13 cellular contexts compared by ENCODE assay signal in the genomic region with DNA sequence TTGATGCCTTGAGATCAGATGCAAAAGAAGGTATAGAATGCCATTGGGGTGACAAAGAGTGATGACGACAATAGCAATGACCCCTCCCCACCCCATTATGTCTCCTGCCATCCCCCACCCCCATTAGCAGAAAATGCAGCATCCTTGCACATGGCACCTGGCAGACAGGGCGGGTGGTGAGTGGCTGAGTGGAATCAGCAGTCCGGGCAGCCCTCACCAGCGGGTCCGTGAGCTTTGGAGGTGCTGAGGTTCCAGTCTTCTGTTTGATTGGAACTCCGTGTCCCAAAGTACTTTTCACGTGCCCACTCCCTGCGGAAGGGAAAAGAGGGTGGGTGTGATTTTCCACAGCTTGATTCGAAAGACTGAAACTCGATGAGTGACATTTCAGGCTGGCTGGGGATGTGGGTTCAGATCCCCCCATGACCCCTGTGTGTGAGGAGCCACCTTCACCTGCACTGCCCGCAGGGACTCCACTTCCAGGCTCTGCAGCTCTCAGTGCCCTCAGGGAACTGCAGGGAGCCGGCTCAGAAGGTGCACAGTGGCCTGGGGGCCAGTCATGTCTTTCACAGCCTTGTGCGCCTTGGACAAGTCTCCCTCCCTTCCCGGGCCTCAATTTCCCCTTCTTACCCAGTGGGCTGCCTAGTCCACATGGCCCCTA.
DNase-seq lines count a peak whose midpoint lies in the region; ATAC-seq and TF ChIP-seq lines count a peak whose summit lies in the region.
"Had no signal": no experiment of that assay in that cellular context is flagged by ENCODE, and none has a peak within 500 bp of the region (broad histone marks: within the 10 kb centered on the region; RNA-seq: fewer than 3 reads in every experiment).

No MANE protein-coding gene starts in this region.

- intact Hi-C loops in mammary epithelial cell (cut with micrococcal nuclease), result no loop called here
- intact Hi-C loops in CD4-positive, alpha-beta memory T cell (cut with micrococcal nuclease), result no loop called here

- H3K9me3 Mint-ChIP-seq in CD4-positive, alpha-beta memory T cell, result peaks cover 0 to 1% (median 0%) of the 10 kb centered on the region in 8 donors
- H3K9me3 Mint-ChIP-seq: activated CD4-positive, alpha-beta memory T cell treated with anti-CD3 and anti-CD28 coated beads, Interleukin-2, amount 10 ng/mL, durations not matched to agents 7 days and 5 days; T-helper 1 cell treated with Interleukin-12 subunit alpha and Interleukin-12 subunit beta and Interleukin-4 antibody, amounts not matched to agents 30 μg/mL and 1 μg/mL, for 36 hours had no signal

- peaks cover 0 to 4% (median 0%) of the 10 kb centered on the region in 4 donors for H3K4me1 Mint-ChIP-seq in CD4-positive, alpha-beta memory T cell
- H3K4me1 Mint-ChIP-seq: activated CD4-positive, alpha-beta memory T cell treated with anti-CD3 and anti-CD28 coated beads, Interleukin-2, amount 10 ng/mL, durations not matched to agents 7 days and 5 days had no signal

- no peaks in the 10 kb centered on the region for H3K36me3 ChIP-seq in GM23248 (ENCODE audit: low read depth)
- H3K36me3 ChIP-seq in mammary epithelial cell (ENCODE audit: insufficient read depth, low read length), result no peaks in the 10 kb centered on the region
- H3K36me3 ChIP-seq in kidney epithelial cell (ENCODE audit: control insufficient read depth, insufficient read depth, low read length), result no peaks in the 10 kb centered on the region
- no peaks in the 10 kb centered on the region for H3K36me3 ChIP-seq in skeletal muscle satellite cell (ENCODE audit: insufficient read depth, low read length)
- H3K36me3 ChIP-seq in CD4-positive, alpha-beta memory T cell (ENCODE audit: insufficient read depth, low read length), result no peaks in the 10 kb centered on the region
- H3K36me3 ChIP-seq: BLaER1 had no signal

- no peaks in the 10 kb centered on the region for H3K36me3 Mint-ChIP-seq in CD4-positive, alpha-beta memory T cell

- in situ Hi-C loops in GM23248 (cut with MboI) (no loop called here), mammary epithelial cell (cut with MboI; ENCODE audit: low sequenced_read_pairs in 2 of 2) (no loop called here)

- H2AFZ ChIP-seq in GM23248 (peak overlapping the region; percentile 68), mammary epithelial cell (ENCODE audit: low read depth, low read length) (no peak overlapping the region)

- no peaks in the 10 kb centered on the region for H3K9me2 ChIP-seq in GM23248 (ENCODE audit: insufficient read depth)

- peak overlapping the region; percentile 86 for H3K27ac ChIP-seq in GM23248
- no peak overlapping the region for H3K27ac ChIP-seq in mammary epithelial cell (ENCODE audit: insufficient read depth, low read depth, low read length)
- H3K27ac ChIP-seq in CD4-positive, alpha-beta memory T cell (ENCODE audit: low read depth, low read length), result no peak overlapping the region
- H3K27ac ChIP-seq: BLaER1 had no signal

- peak overlapping the region; percentile 74 for H3K4me3 ChIP-seq in GM23248
- no peak overlapping the region for H3K4me3 ChIP-seq in mammary epithelial cell (replicated peaks in 1 of 3; ENCODE audit: insufficient read depth in 1 of 3, low read depth in 2 of 3, low read length in 3 of 3)
- peak overlapping the region; percentile 4 for H3K4me3 ChIP-seq in kidney epithelial cell (ENCODE audit: low read depth, low read length)
- peak overlapping the region; percentile 70 for H3K4me3 ChIP-seq in skeletal muscle satellite cell (ENCODE audit: low read length)
- H3K4me3 ChIP-seq in CD4-positive, alpha-beta memory T cell (ENCODE audit: low read length in 2 of 2), result no peak overlapping the region
- H3K4me3 ChIP-seq: BLaER1 had no signal

- no peak for TF ChIP-seq CTCF in mammary epithelial cell (conservative IDR thresholded peaks at IDR 0.05 in 1 of 2, IDR thresholded peaks at IDR 0.05 in 1 of 2; ENCODE audit: extremely low read depth in 1 of 2, insufficient read depth in 1 of 2, low read depth in 1 of 2, low read length in 2 of 2)
- no peak for TF ChIP-seq CTCF in kidney epithelial cell (IDR thresholded peaks at IDR 0.05; ENCODE audit: insufficient read depth, low read length, poor library complexity, severe bottlenecking)

- H3K27me3 ChIP-seq in GM23248 (replicated peaks; ENCODE audit: insufficient read depth), result no peaks in the 10 kb centered on the region
- peaks cover 8% of the 10 kb centered on the region for H3K27me3 ChIP-seq in mammary epithelial cell (ENCODE audit: insufficient read depth, low read length)
- H3K27me3 ChIP-seq in kidney epithelial cell (ENCODE audit: control insufficient read depth, insufficient read depth, low read length), result no peaks in the 10 kb centered on the region
- H3K27me3 ChIP-seq in skeletal muscle satellite cell (ENCODE audit: control insufficient read depth, insufficient read depth, low read length), result no peaks in the 10 kb centered on the region
- no peaks in the 10 kb centered on the region for H3K27me3 ChIP-seq in CD4-positive, alpha-beta memory T cell (ENCODE audit: insufficient read depth, low read length)

- dilution Hi-C loops in mammary epithelial cell (cut with HindIII; ENCODE audit: low sequenced_read_pairs), result no loop called here

- H3K9ac ChIP-seq in GM23248 (peak overlapping the region; percentile 87), mammary epithelial cell (ENCODE audit: insufficient read depth, low read length) (no peak overlapping the region), skeletal muscle satellite cell (ENCODE audit: low read depth, low read length) (peak overlapping the region; percentile 77)
- H3K9ac ChIP-seq: BLaER1 had no signal

- H3K4me2 ChIP-seq in GM23248 (ENCODE audit: unreplicated experiment) (peak overlapping the region; percentile 87), mammary epithelial cell (ENCODE audit: insufficient read depth, low read depth, low read length) (peak overlapping the region; percentile 79), skeletal muscle satellite cell (ENCODE audit: low read length) (peak overlapping the region; percentile 92)
- H3K4me2 ChIP-seq: BLaER1 had no signal

- H3K27me3 Mint-ChIP-seq in CD4-positive, alpha-beta memory T cell, result peaks cover 21 to 28% of the 10 kb centered on the region in 2 donors

- POLR2A ChIA-PET in CD4-positive, alpha-beta memory T cell (lab: Charles Lee; ENCODE audit: partially characterized antibody), result no interaction called here

- no peak overlapping the region for H3K27ac Mint-ChIP-seq in CD4-positive, alpha-beta memory T cell
- H3K27ac Mint-ChIP-seq: activated CD4-positive, alpha-beta memory T cell treated with anti-CD3 and anti-CD28 coated beads, Interleukin-2, amount 10 ng/mL, durations not matched to agents 7 days and 5 days; T-helper 1 cell treated with Interleukin-12 subunit alpha and Interleukin-12 subunit beta and Interleukin-4 antibody, amounts not matched to agents 30 μg/mL and 1 μg/mL, for 36 hours had no signal

- peaks cover 39% of the 10 kb centered on the region for H3K4me1 ChIP-seq in GM23248 (ENCODE audit: insufficient read depth)
- H3K4me1 ChIP-seq in mammary epithelial cell (ENCODE audit: insufficient read depth, low read length), result peaks cover 10% of the 10 kb centered on the region
- H3K4me1 ChIP-seq in skeletal muscle satellite cell (ENCODE audit: control insufficient read depth, insufficient read depth, low read length), result peaks cover 60% of the 10 kb centered on the region
- no peaks in the 10 kb centered on the region for H3K4me1 ChIP-seq in CD4-positive, alpha-beta memory T cell (ENCODE audit: insufficient read depth, low read length)
- H3K4me1 ChIP-seq: BLaER1 had no signal

- H3K79me2 ChIP-seq in GM23248 (ENCODE audit: insufficient read depth) (peaks cover 81% of the 10 kb centered on the region), mammary epithelial cell (ENCODE audit: insufficient read depth, low read length) (no peaks in the 10 kb centered on the region)

- DNase-seq in GM23248 (peak; percentile 14), mammary epithelial cell (no peak), kidney epithelial cell (ENCODE audit: low read depth) (no peak), iPS-NIHi11 (ENCODE audit: low spot score) (no peak), NCI-H345 treated with DMSO at 0.1 percent for 48 hours (lab: John Stamatoyannopoulos, UW; ENCODE audit: unreplicated experiment) (no peak)
- no peak for DNase-seq in CD4-positive, alpha-beta memory T cell
- DNase-seq: activated CD4-positive, alpha-beta memory T cell treated with anti-CD3 and anti-CD28 coated beads, Interleukin-2, amount 10 ng/mL, durations not matched to agents 7 days and 5 days; activated naive CD4-positive, alpha-beta T cell treated with anti-CD3 and anti-CD28 coated beads, Interleukin-2, amount 50 U/mL, for 16 hours; NCI-H1694 treated with DMSO at 0.1 percent for 48 hours had no signal

- BruUV-seq in mammary epithelial cell (replicated peaks; lab: Mats Ljungman, UMichigan), result no TSS peak

- H3K9me3 ChIP-seq in GM23248 (ENCODE audit: low read depth), result no peaks in the 10 kb centered on the region
- no peaks in the 10 kb centered on the region for H3K9me3 ChIP-seq in mammary epithelial cell (replicated peaks; ENCODE audit: insufficient read depth, low read length)
- H3K9me3 ChIP-seq in skeletal muscle satellite cell (replicated peaks; ENCODE audit: low read length), result no peaks in the 10 kb centered on the region
- H3K9me3 ChIP-seq in CD4-positive, alpha-beta memory T cell (ENCODE audit: control insufficient read depth in 1 of 2, low read length in 2 of 2), result no peaks in the 10 kb centered on the region
- H3K9me3 ChIP-seq: BLaER1 had no signal

- ATAC-seq in GM19455 (IDR thresholded peaks at IDR 0.05; ENCODE audit: unreplicated experiment), result no peak

- H4K20me1 ChIP-seq in GM23248 (ENCODE audit: insufficient read depth), result no peaks in the 10 kb centered on the region
- no peaks in the 10 kb centered on the region for H4K20me1 ChIP-seq in mammary epithelial cell (ENCODE audit: insufficient read depth, low read length)
- H4K20me1 ChIP-seq: BLaER1 had no signal

- WGBS in GM23248 (ENCODE audit: low coverage in 1 of 2, low lambda C conversion rate in 2 of 2, missing lambda C conversion rate in 2 of 2), 2 experiments, result 79 to 80% methylated on average over 14 of the region's 14 CpGs
- 52% methylated on average over 5 of the region's 14 CpGs for WGBS in mammary epithelial cell (ENCODE audit: low coverage, missing lambda C conversion rate)

- CTCF ChIA-PET in mammary epithelial cell (lab: Charles Lee; ENCODE audit: low non-redundant PET), result no interaction called here
- CTCF ChIA-PET in CD4-positive, alpha-beta memory T cell (lab: Charles Lee; ENCODE audit: partially characterized antibody), result no interaction called here

- H3K4me3 Mint-ChIP-seq in CD4-positive, alpha-beta memory T cell, result no peak overlapping the region
- H3K4me3 Mint-ChIP-seq: activated CD4-positive, alpha-beta memory T cell treated with anti-CD3 and anti-CD28 coated beads, Interleukin-2, amount 10 ng/mL, durations not matched to agents 7 days and 5 days; T-helper 1 cell treated with Interleukin-12 subunit alpha and Interleukin-12 subunit beta and Interleukin-4 antibody, amounts not matched to agents 30 μg/mL and 1 μg/mL, for 36 hours had no signal

- H3F3A ChIP-seq in GM23248 (ENCODE audit: insufficient read depth), result peaks cover 34% of the 10 kb centered on the region

Comparison
In these comparisons a context has a peak if more than half of its experiments do, and no peak if none do; other contexts are left out.
1. H3K4me3 ChIP-seq: peak in GM23248 (single experiment), kidney epithelial cell (single experiment) and skeletal muscle satellite cell (single experiment); none in mammary epithelial cell (0 of 3) and CD4-positive, alpha-beta memory T cell (0 of 2).
2. Peak in every context shown above with its lines, with median percentiles within 50 percentile points of each other: H3K4me2 ChIP-seq.